In genomic region chr11:72169046-72169445, GRCh38 we compare ENCODE assay signal across 15 cellular contexts. TPM values are rescaled to one million over a fixed set of nuclear protein-coding genes. Genes with fewer than 3 reads are reported as not detected.
A peak's percentile ranks its signal among the peaks of the same experiment; 100 is the strongest.
DNase-seq lines count a peak whose midpoint lies in the region; ATAC-seq and TF ChIP-seq lines count a peak whose summit lies in the region.
"Not testable (repeated sequence)": the region's sequence is repeated elsewhere in the genome, so short reads cannot be mapped to it uniquely, and the experiment has no call there.
"Had no signal": no experiment of that assay in that cellular context is flagged by ENCODE, and none has a peak within 500 bp of the region (broad histone marks: within the 10 kb centered on the region; RNA-seq: fewer than 3 reads in every experiment).

No MANE protein-coding gene starts in this region.

- WGBS in transverse colon (ENCODE audit: low coverage in 1 of 2), 2 donors = 85 to 91% methylated on average over 5 of the region's 5 CpGs

- not testable (repeated sequence) for H3K4me3 ChIP-seq in colonic mucosa, mucosa of descending colon, transverse colon

- not testable (repeated sequence) for H3K36me3 ChIP-seq in colonic mucosa; mucosa of descending colon (ENCODE audit: low read depth); transverse colon

- not testable (repeated sequence) for H3K9me3 ChIP-seq in colonic mucosa, mucosa of descending colon, transverse colon

- POLR2A ChIA-PET in RWPE1 (lab: Yijun Ruan, JAX; ENCODE audit: low non-redundant PET) = not testable (repeated sequence)

- TF ChIP-seq CTCF in RWPE1 (conservative IDR thresholded peaks at IDR 0.05; ENCODE audit: low read depth); colonic mucosa (IDR thresholded peaks at IDR 0.05); mucosa of descending colon (IDR thresholded peaks at IDR 0.05); transverse colon (IDR thresholded peaks at IDR 0.05): not testable (repeated sequence)

- not testable (repeated sequence) for DNase-seq in RWPE1 (ENCODE audit: low spot score); left colon; transverse colon
- DNase-seq in colonic mucosa (peak; percentile 26), mucosa of descending colon (peak in 1 of 3 donors; percentile 37)

- not testable (repeated sequence) for H3K27me3 ChIP-seq in colonic mucosa, transverse colon

- not testable (repeated sequence) for TF ChIP-seq POLR2A in transverse colon (IDR thresholded peaks at IDR 0.05)

- in situ Hi-C loops in transverse colon (cut with MboI; ENCODE audit: low pct_ligation_motif_present in 1 of 4, low pct_unique_long_range_greater_than_20kb in 1 of 4, low sequenced_read_pairs in 3 of 4) = not testable (repeated sequence)

- TF ChIP-seq EP300 in transverse colon (IDR thresholded peaks at IDR 0.05; ENCODE audit: low read depth) = not testable (repeated sequence)

- H3K27ac ChIP-seq in RWPE1 (peak overlapping the region; percentile 18; the same call in 1 of the 2 replicates), colonic mucosa (peak overlapping the region; percentile 72), transverse colon (peak overlapping the region; percentile 53 to 77 (median 64))

- CTCF ChIA-PET in RWPE1 (lab: Yijun Ruan, JAX) = not testable (repeated sequence)

- intact Hi-C loops in colonic mucosa (cut with DNase I); left colon (cut with DNase I, micrococcal nuclease); mucosa of descending colon (cut with DNase I, micrococcal nuclease); transverse colon (cut with DNase I; ENCODE audit: low total_unique reads): not testable (repeated sequence)

- not testable (repeated sequence) for H3K9ac ChIP-seq in colonic mucosa (ENCODE audit: low read depth in 2 of 2, low read length in 2 of 2)

- peak; percentile 79 for ATAC-seq in left colon
- peak; percentile 78 for ATAC-seq in mucosa of descending colon

- not testable (repeated sequence) for H3K4me1 ChIP-seq in colonic mucosa
- H3K4me1 ChIP-seq in mucosa of descending colon (ENCODE audit: low read depth) (peaks cover 17% of the 10 kb centered on the region), transverse colon (peaks cover 0 to 36% (median 7%) of the 10 kb centered on the region in 4 donors)

RNA-seq across cellular contexts. Expression of gene FOLR1, which starts 22.9 kb away (rescaled TPM):
- total RNA-seq in colonic mucosa (under 1 TPM in 1 of 2 donors, not detected in 1; 0.59 TPM), left colon (not detected), mucosa of descending colon (not detected), transverse colon (not detected)
- total RNA-seq: A172; A673; CD4-positive, alpha-beta memory T cell; Daoy; GM23338 had no signal

RNA-seq across cellular contexts. Expression of gene FOLR3, which starts 33.5 kb away (rescaled TPM):
- total RNA-seq in colonic mucosa (not detected), left colon (not detected), mucosa of descending colon (not detected), transverse colon (not detected)
- total RNA-seq: A172; A673; Calu3; CD4-positive, alpha-beta memory T cell; Daoy; G401; GM23338; H4; H9 had no signal

RNA-seq across cellular contexts. Expression of gene FOLR2, which starts 47.5 kb away (rescaled TPM):
- 10 to 100 TPM in 1 of 2 donors, 1 to 10 TPM in 1; 4.5 to 15.4 TPM for total RNA-seq in colonic mucosa
- 10 to 100 TPM in 1 of 2 donors, 1 to 10 TPM in 1; 4.8 to 23.5 TPM for total RNA-seq in left colon
- total RNA-seq in mucosa of descending colon = 10 to 100 TPM in 2 of 3 donors, 1 to 10 TPM in 1; 3.2 to 29.4 (median 13.8) TPM
- total RNA-seq in transverse colon = 10 to 100 TPM in 1 of 4 donors, 1 to 10 TPM in 2, not detected in 1; 6.4 to 16.1 (median 8.6) TPM
- total RNA-seq: A172; A673; Calu3; CD4-positive, alpha-beta memory T cell; Daoy; G401; GM23338; H4; H9; HFFc6 had no signal

RNA-seq across cellular contexts. Expression of gene INPPL1, which starts 55.5 kb away (rescaled TPM):
- 100 to 1,000 TPM; 120 to 166 TPM for total RNA-seq in colonic mucosa
- total RNA-seq in left colon = 100 to 1,000 TPM; 120 to 142 TPM
- 100 to 1,000 TPM; 122 to 205 (median 151) TPM for total RNA-seq in mucosa of descending colon
- 100 to 1,000 TPM in 2 of 4 donors, 10 to 100 TPM in 2; 92.8 to 388 (median 157) TPM for total RNA-seq in transverse colon

RNA-seq across cellular contexts. Expression of gene ANAPC15, which starts 56.6 kb away (rescaled TPM):
- total RNA-seq in colonic mucosa = 10 to 100 TPM; 45.1 to 70.1 TPM
- total RNA-seq in left colon = 10 to 100 TPM; 44.2 to 49.8 TPM
- 10 to 100 TPM; 37.9 to 52.1 (median 39.0) TPM for total RNA-seq in mucosa of descending colon
- 10 to 100 TPM; 15.1 to 44.5 (median 27.6) TPM for total RNA-seq in transverse colon

Comparison
In these comparisons a context has a peak if more than half of its experiments do, and no peak if none do; other contexts are left out.
1. H3K27ac ChIP-seq: peak in every context shown above with its lines; median percentile 72 in colonic mucosa; 64 in transverse colon; 18 in RWPE1.